ENCODE assay signal across 8 cellular contexts in the genomic region with DNA sequence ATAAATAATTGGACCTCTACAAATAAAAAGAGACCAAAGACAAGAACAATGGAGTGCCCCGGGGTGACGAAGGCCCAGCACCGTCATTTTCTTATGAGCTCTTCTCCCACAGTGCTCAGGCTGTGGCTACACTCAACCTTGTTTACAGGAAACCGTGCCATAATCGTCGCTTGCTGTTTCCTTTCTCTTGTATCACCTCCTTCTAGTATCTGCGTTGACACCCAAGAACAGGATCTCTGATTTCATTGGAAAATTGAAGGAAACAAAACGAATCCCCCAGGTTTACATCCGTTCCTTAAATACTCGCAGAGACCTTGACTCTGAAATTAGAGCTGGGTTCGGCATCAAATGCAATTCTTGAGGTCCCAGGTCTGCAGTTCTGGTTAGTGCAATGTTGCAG. TPM values are rescaled to one million over a fixed set of nuclear protein-coding genes. Genes with fewer than 3 reads are reported as not detected.
A peak's percentile ranks its signal among the peaks of the same experiment; 100 is the strongest.
DNase-seq lines count a peak whose midpoint lies in the region; ATAC-seq and TF ChIP-seq lines count a peak whose summit lies in the region.

No MANE protein-coding gene starts in this region.

- CTCF ChIA-PET in activated CD8-positive, alpha-beta memory T cell treated with anti-CD3 and anti-CD28 coated beads, Interleukin-2, amount 10 ng/mL, durations not matched to agents 7 days and 5 days (lab: Charles Lee), result interaction anchor here (0.7 to 2.0 kb wide), 16 partner anchors 10 to 1333 kb away, joined by 3 to 11 read pairs (median 3); no protein-coding TSS in a partner anchor

- H3K36me3 Mint-ChIP-seq in activated CD8-positive, alpha-beta memory T cell treated with anti-CD3 and anti-CD28 coated beads, Interleukin-2, amount 10 ng/mL, durations not matched to agents 7 days and 5 days, result no peaks in the 10 kb centered on the region
- H3K36me3 Mint-ChIP-seq in activated T-helper 17 cell treated with anti-CD3 and anti-CD28 coated beads, Interleukin-2, amount 50 U/mL, for 72 hours (ENCODE audit: low read depth), result no peaks in the 10 kb centered on the region

- H3K9me3 ChIP-seq in iPS-18a (ENCODE audit: control insufficient read depth, low read depth, low read length) (no peaks in the 10 kb centered on the region), thoracic aorta (no peaks in the 10 kb centered on the region)

- peaks cover 33% of the 10 kb centered on the region for H3K4me1 Mint-ChIP-seq in activated CD8-positive, alpha-beta memory T cell treated with anti-CD3 and anti-CD28 coated beads, Interleukin-2, amount 10 ng/mL, durations not matched to agents 7 days and 5 days
- peaks cover 10% of the 10 kb centered on the region for H3K4me1 Mint-ChIP-seq in activated T-helper 17 cell treated with anti-CD3 and anti-CD28 coated beads, Interleukin-2, amount 50 U/mL, for 72 hours

- DNase-seq in activated CD8-positive, alpha-beta memory T cell treated with anti-CD3 and anti-CD28 coated beads, Interleukin-2, amount 10 ng/mL, durations not matched to agents 7 days and 5 days, result peak; percentile 65
- no peak for DNase-seq in activated CD8-positive, alpha-beta memory T cell treated with anti-CD3 and anti-CD28 coated beads for 24 hours
- DNase-seq in thoracic aorta (ENCODE audit: low spot score), result no peak
- DNase-seq in HPDE6-E6E7 (ENCODE audit: extremely low spot score), result no peak

- no peak overlapping the region for H3K27ac ChIP-seq in iPS-18a (ENCODE audit: low read length)
- peak overlapping the region; percentile 48 to 49 for H3K27ac ChIP-seq in thoracic aorta

- peak; percentile 54 for ATAC-seq in activated CD8-positive, alpha-beta memory T cell treated with anti-CD3 and anti-CD28 coated beads, Interleukin-2, amount 10 ng/mL, durations not matched to agents 7 days and 5 days
- peak; percentile 68 for ATAC-seq in activated T-helper 17 cell treated with anti-CD3 and anti-CD28 coated beads, Interleukin-2, amount 50 U/mL, for 72 hours (replicated peaks)
- ATAC-seq in thoracic aorta (ENCODE audit: insufficient number of reproducible peaks, low FRiP score, low read depth), result no peak
- no peak for ATAC-seq in GM19452 (IDR thresholded peaks at IDR 0.05; ENCODE audit: unreplicated experiment)
- ATAC-seq in HG03196 (IDR thresholded peaks at IDR 0.05; ENCODE audit: unreplicated experiment), result no peak

- H3K4me3 ChIP-seq in iPS-18a (ENCODE audit: low read length) (peak overlapping the region; percentile 66), thoracic aorta (peak overlapping the region; percentile 74)

- H3K36me3 ChIP-seq in iPS-18a (ENCODE audit: control insufficient read depth, low read depth, low read length), result no peaks in the 10 kb centered on the region
- no peaks in the 10 kb centered on the region for H3K36me3 ChIP-seq in thoracic aorta

- H3K9ac ChIP-seq in iPS-18a (ENCODE audit: low read length), result peak overlapping the region; percentile 29

- peaks cover 63% of the 10 kb centered on the region for H3K27me3 Mint-ChIP-seq in activated CD8-positive, alpha-beta memory T cell treated with anti-CD3 and anti-CD28 coated beads, Interleukin-2, amount 10 ng/mL, durations not matched to agents 7 days and 5 days
- H3K27me3 Mint-ChIP-seq in activated T-helper 17 cell treated with anti-CD3 and anti-CD28 coated beads, Interleukin-2, amount 50 U/mL, for 72 hours, result peaks cover 25% of the 10 kb centered on the region

- H3K4me1 ChIP-seq in iPS-18a (ENCODE audit: control insufficient read depth, low read depth, low read length) (peaks cover 21% of the 10 kb centered on the region), thoracic aorta (ENCODE audit: control insufficient read depth in 1 of 2, low read depth in 2 of 2) (peaks cover 8 to 60% of the 10 kb centered on the region in 2 donors)

- TF ChIP-seq CTCF in thoracic aorta (IDR thresholded peaks at IDR 0.05), result no peak

- H3K27ac Mint-ChIP-seq in activated CD8-positive, alpha-beta memory T cell treated with anti-CD3 and anti-CD28 coated beads, Interleukin-2, amount 10 ng/mL, durations not matched to agents 7 days and 5 days, result peak overlapping the region; percentile 78
- H3K27ac Mint-ChIP-seq in activated T-helper 17 cell treated with anti-CD3 and anti-CD28 coated beads, Interleukin-2, amount 50 U/mL, for 72 hours, result peak overlapping the region; percentile 42

- H3K9me3 Mint-ChIP-seq in activated CD8-positive, alpha-beta memory T cell treated with anti-CD3 and anti-CD28 coated beads, Interleukin-2, amount 10 ng/mL, durations not matched to agents 7 days and 5 days (ENCODE audit: low read depth), result no peaks in the 10 kb centered on the region
- no peaks in the 10 kb centered on the region for H3K9me3 Mint-ChIP-seq in activated T-helper 17 cell treated with anti-CD3 and anti-CD28 coated beads, Interleukin-2, amount 50 U/mL, for 72 hours

- H3K27me3 ChIP-seq in iPS-18a (ENCODE audit: control insufficient read depth, insufficient read depth, low read length), result peaks cover 56% of the 10 kb centered on the region
- H3K27me3 ChIP-seq in thoracic aorta (replicated peaks; ENCODE audit: insufficient read depth), result no peaks in the 10 kb centered on the region

- H3K4me3 Mint-ChIP-seq in activated CD8-positive, alpha-beta memory T cell treated with anti-CD3 and anti-CD28 coated beads, Interleukin-2, amount 10 ng/mL, durations not matched to agents 7 days and 5 days, result peak overlapping the region; percentile 57
- peak overlapping the region; percentile 73 for H3K4me3 Mint-ChIP-seq in activated T-helper 17 cell treated with anti-CD3 and anti-CD28 coated beads, Interleukin-2, amount 50 U/mL, for 72 hours

RNA-seq across cellular contexts. Expression of a gene that starts 1.7 kb away (rescaled TPM):
- total RNA-seq in activated CD8-positive, alpha-beta memory T cell treated with anti-CD3 and anti-CD28 coated beads, Interleukin-2, amount 10 ng/mL, durations not matched to agents 7 days and 5 days, result 10 to 100 TPM; 10.5 to 17.8 TPM
- total RNA-seq in activated T-helper 17 cell treated with anti-CD3 and anti-CD28 coated beads, Interleukin-2, amount 50 U/mL, for 72 hours, result 1 to 10 TPM; 2.6 to 3.6 TPM
- 1,000 to 10,000 TPM in 1 of 2 donors, 100 to 1,000 TPM in 1; 884 to 1,323 TPM for total RNA-seq in thoracic aorta

RNA-seq across cellular contexts. Expression of a gene that starts 34.5 kb away (rescaled TPM):
- total RNA-seq in activated CD8-positive, alpha-beta memory T cell treated with anti-CD3 and anti-CD28 coated beads, Interleukin-2, amount 10 ng/mL, durations not matched to agents 7 days and 5 days, result not detected
- not detected for total RNA-seq in activated T-helper 17 cell treated with anti-CD3 and anti-CD28 coated beads, Interleukin-2, amount 50 U/mL, for 72 hours
- not detected for total RNA-seq in thoracic aorta

RNA-seq across cellular contexts. Expression of a gene that starts 49.9 kb away (rescaled TPM):
- not detected for total RNA-seq in activated CD8-positive, alpha-beta memory T cell treated with anti-CD3 and anti-CD28 coated beads, Interleukin-2, amount 10 ng/mL, durations not matched to agents 7 days and 5 days
- total RNA-seq in activated T-helper 17 cell treated with anti-CD3 and anti-CD28 coated beads, Interleukin-2, amount 50 U/mL, for 72 hours, result not detected
- not detected for total RNA-seq in thoracic aorta

Comparison
In these comparisons a context has a peak if more than half of its experiments do, and no peak if none do; other contexts are left out.
1. ATAC-seq: peak in activated CD8-positive, alpha-beta memory T cell treated with anti-CD3 and anti-CD28 coated beads, Interleukin-2, amount 10 ng/mL, durations not matched to agents 7 days and 5 days (single experiment) and activated T-helper 17 cell treated with anti-CD3 and anti-CD28 coated beads, Interleukin-2, amount 50 U/mL, for 72 hours (single experiment); none in thoracic aorta (single experiment), GM19452 (single experiment) and HG03196 (single experiment).
2. RNA of a gene that starts 1.7 kb away (total RNA-seq): 884 to 1,323 TPM in thoracic aorta; 10.5 to 17.8 TPM in activated CD8-positive, alpha-beta memory T cell treated with anti-CD3 and anti-CD28 coated beads, Interleukin-2, amount 10 ng/mL, durations not matched to agents 7 days and 5 days and 2.6 to 3.6 TPM in activated T-helper 17 cell treated with anti-CD3 and anti-CD28 coated beads, Interleukin-2, amount 50 U/mL, for 72 hours; every median in the first group is over 10 times any median in the second.